ENCODE assay signal across 28 cellular contexts in the genomic region with DNA sequence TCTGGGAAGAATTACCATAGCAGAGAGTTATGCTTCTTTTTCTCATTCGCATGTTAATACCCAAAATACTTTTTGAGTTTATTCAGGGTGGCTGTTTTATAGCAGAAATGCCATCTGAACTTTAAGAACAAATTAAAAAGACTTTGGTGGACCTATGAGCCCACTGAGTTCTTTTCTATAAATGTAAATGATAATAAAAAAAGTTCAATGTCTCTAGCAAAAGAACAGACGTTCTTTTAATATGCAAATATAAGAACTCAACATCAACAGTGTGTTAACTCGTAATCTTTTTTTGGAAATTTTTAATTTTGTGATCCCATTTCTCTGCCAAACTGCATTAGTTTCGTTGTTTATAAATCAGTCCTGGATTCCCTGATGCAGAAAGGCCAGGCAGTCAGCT.
"Had no signal": no experiment of that assay in that cellular context is flagged by ENCODE, and none has a peak within 500 bp of the region (broad histone marks: within the 10 kb centered on the region; RNA-seq: fewer than 3 reads in every experiment).

No MANE protein-coding gene starts in this region.

- H3K4me3 Mint-ChIP-seq: naive thymus-derived CD8-positive, alpha-beta T cell; natural killer cell treated with Interleukin-12 subunit alpha and Interleukin-12 subunit beta and Interleukin-15 and Interleukin-18, amount 100 ng/mL, for 72 hours; nephron progenitor cell; neural progenitor cell; stimulated activated effector memory CD8-positive, alpha-beta T cell treated with anti-CD3 and anti-CD28 coated beads, Interleukin-12 subunit alpha, Interleukin-12 subunit beta, amount 100 ng/mL, for 72 hours; stimulated activated naive B cell treated with anti-CD40 and anti-IgM and Interleukin-4, amounts not matched to agents 10 μg/mL and 1 μg/mL and 100 μg/mL, for 72 hours; stimulated activated naive CD8-positive, alpha-beta T cell treated with anti-CD3 and anti-CD28 coated beads, Interleukin-15, Interleukin-2, amounts not matched to agents 100 ng/mL and 50 ng/mL, for 24 hours had no signal

- H3K4me1 Mint-ChIP-seq: naive thymus-derived CD8-positive, alpha-beta T cell; neural progenitor cell; stimulated activated effector memory CD8-positive, alpha-beta T cell treated with anti-CD3 and anti-CD28 coated beads, Interleukin-12 subunit alpha, Interleukin-12 subunit beta, amount 100 ng/mL, for 72 hours; stimulated activated naive B cell treated with anti-CD40 and anti-IgM and Interleukin-4, amounts not matched to agents 10 μg/mL and 1 μg/mL and 100 μg/mL, for 72 hours had no signal

- DNase-seq: naive thymus-derived CD8-positive, alpha-beta T cell; nephron progenitor cell; occipital lobe; ovary; posterior cingulate gyrus; retina; right cardiac atrium; right lobe of liver; sigmoid colon; small intestine; stimulated activated CD4-positive, alpha-beta T cell treated with anti-CD3 and anti-CD28 coated beads, Interleukin-15, amount 100 ng/mL, for 24 hours; stimulated activated CD4-positive, alpha-beta T cell treated with anti-CD3 and anti-CD28 coated beads, Interleukin-2, amount 100 ng/mL, for 24 hours; stimulated activated CD4-positive, alpha-beta T cell treated with anti-CD3 and anti-CD28 coated beads, Interleukin-2, amount 100 ng/mL, for 48 hours; stimulated activated CD4-positive, alpha-beta T cell treated with anti-CD3 and anti-CD28 coated beads, Interleukin-4, amount 100 ng/mL, for 24 hours; stimulated activated naive B cell treated with anti-CD40 and anti-IgM and Interleukin-4, amounts not matched to agents 10 μg/mL and 1 μg/mL and 100 μg/mL, for 72 hours; stimulated activated naive CD4-positive, alpha-beta T cell treated with Interleukin-2 at 50 U/mL for 16 hours; stomach; thyroid gland; upper lobe of left lung had no signal

- H3K27ac Mint-ChIP-seq: naive thymus-derived CD8-positive, alpha-beta T cell; natural killer cell treated with Interleukin-12 subunit alpha and Interleukin-12 subunit beta and Interleukin-15 and Interleukin-18, amount 100 ng/mL, for 72 hours; nephron progenitor cell; neural progenitor cell; stimulated activated effector memory CD8-positive, alpha-beta T cell treated with anti-CD3 and anti-CD28 coated beads, Interleukin-12 subunit alpha, Interleukin-12 subunit beta, amount 100 ng/mL, for 72 hours; stimulated activated naive B cell treated with anti-CD40 and anti-IgM and Interleukin-4, amounts not matched to agents 10 μg/mL and 1 μg/mL and 100 μg/mL, for 72 hours; stimulated activated naive CD8-positive, alpha-beta T cell treated with anti-CD3 and anti-CD28 coated beads, Interleukin-15, Interleukin-2, amounts not matched to agents 100 ng/mL and 50 ng/mL, for 24 hours had no signal

- H3K27me3 Mint-ChIP-seq: naive thymus-derived CD8-positive, alpha-beta T cell; natural killer cell treated with Interleukin-12 subunit alpha and Interleukin-12 subunit beta and Interleukin-15 and Interleukin-18, amount 100 ng/mL, for 72 hours; stimulated activated naive B cell treated with anti-CD40 and anti-IgM and Interleukin-4, amounts not matched to agents 10 μg/mL and 1 μg/mL and 100 μg/mL, for 72 hours; stimulated activated naive CD8-positive, alpha-beta T cell treated with anti-CD3 and anti-CD28 coated beads, Interleukin-15, Interleukin-2, amounts not matched to agents 100 ng/mL and 50 ng/mL, for 24 hours had no signal

- H3K27me3 ChIP-seq: neural progenitor cell, ovary, right lobe of liver, sigmoid colon, stomach, thyroid gland, tibial nerve, upper lobe of left lung, vagina had no signal

- H3K4me3 ChIP-seq: neural progenitor cell, ovary, prostate gland, right lobe of liver, sigmoid colon, stomach, thoracic aorta, thyroid gland, tibial nerve, upper lobe of left lung, vagina had no signal

- H3K9me3 ChIP-seq: ovary, prostate gland, right lobe of liver, sigmoid colon, thoracic aorta, thyroid gland, tibial nerve, upper lobe of left lung, vagina had no signal

- H3K9me3 Mint-ChIP-seq: stimulated activated naive B cell treated with anti-CD40 and anti-IgM and Interleukin-4, amounts not matched to agents 10 μg/mL and 1 μg/mL and 100 μg/mL, for 72 hours had no signal

- H3K36me3 Mint-ChIP-seq: naive thymus-derived CD8-positive, alpha-beta T cell; neural progenitor cell; stimulated activated effector memory CD8-positive, alpha-beta T cell treated with anti-CD3 and anti-CD28 coated beads, Interleukin-12 subunit alpha, Interleukin-12 subunit beta, amount 100 ng/mL, for 72 hours; stimulated activated naive B cell treated with anti-CD40 and anti-IgM and Interleukin-4, amounts not matched to agents 10 μg/mL and 1 μg/mL and 100 μg/mL, for 72 hours had no signal

- H3K36me3 ChIP-seq: neural progenitor cell, ovary, prostate gland, right lobe of liver, sigmoid colon, stomach, thoracic aorta, thyroid gland, tibial nerve, upper lobe of left lung, vagina had no signal

- ATAC-seq: naive thymus-derived CD8-positive, alpha-beta T cell; natural killer cell treated with Interleukin-12 subunit alpha and Interleukin-12 subunit beta and Interleukin-15 and Interleukin-18, amount 100 ng/mL, for 72 hours; right cardiac atrium; right lobe of liver; stimulated activated effector memory CD8-positive, alpha-beta T cell treated with anti-CD3 and anti-CD28 coated beads, Interleukin-12 subunit alpha, Interleukin-12 subunit beta, amount 100 ng/mL, for 72 hours; stimulated activated naive B cell treated with anti-CD40 and anti-IgM and Interleukin-4, amounts not matched to agents 10 μg/mL and 1 μg/mL and 100 μg/mL, for 72 hours had no signal

- H3K4me1 ChIP-seq: neural progenitor cell, parathyroid adenoma, prostate gland, right lobe of liver, sigmoid colon, stomach, thyroid gland, tibial nerve, upper lobe of left lung, vagina had no signal
